ENCODE assay signal across 25 cellular contexts in genomic region chr2:215885621-215886020, GRCh38.
DNase-seq lines count a peak whose midpoint lies in the region; ATAC-seq and TF ChIP-seq lines count a peak whose summit lies in the region.
"Had no signal": no experiment of that assay in that cellular context is flagged by ENCODE, and none has a peak within 500 bp of the region (broad histone marks: within the 10 kb centered on the region; RNA-seq: fewer than 3 reads in every experiment).

No MANE protein-coding gene starts in this region.

- H3K27ac Mint-ChIP-seq in brain (peak overlapping the region in 3 of 5 experiments; percentile 2 to 58 (median 19)), osteocyte (ENCODE audit: unreplicated experiment) (peak overlapping the region; percentile 92)
- H3K27ac Mint-ChIP-seq: HFFc6, IgD-negative memory B cell had no signal

- intact Hi-C loops in ascending aorta (cut with DNase I): no loop called here
- intact Hi-C loops in sciatic nerve (cut with DNase I): no loop called here

- H3K4me1 ChIP-seq in GM23248 (ENCODE audit: insufficient read depth): peaks cover 37% of the 10 kb centered on the region
- H3K4me1 ChIP-seq in ascending aorta: peaks cover 0 to 9% of the 10 kb centered on the region in 2 donors
- H3K4me1 ChIP-seq: HAP-1, Peyer's patch had no signal

- H3K9me3 Mint-ChIP-seq in brain (no peaks in the 10 kb centered on the region), osteocyte (ENCODE audit: unreplicated experiment) (peaks cover 6% of the 10 kb centered on the region)
- H3K9me3 Mint-ChIP-seq: HFFc6 had no signal

- H3K9me3 ChIP-seq in GM23248 (ENCODE audit: low read depth): no peaks in the 10 kb centered on the region
- no peaks in the 10 kb centered on the region for H3K9me3 ChIP-seq in ascending aorta
- H3K9me3 ChIP-seq: HAP-1, Peyer's patch had no signal

- no peaks in the 10 kb centered on the region for H3K36me3 Mint-ChIP-seq in brain
- no peaks in the 10 kb centered on the region for H3K36me3 Mint-ChIP-seq in osteocyte (ENCODE audit: unreplicated experiment)
- H3K36me3 Mint-ChIP-seq: IgD-negative memory B cell had no signal

- no peaks in the 10 kb centered on the region for H3K36me3 ChIP-seq in GM23248 (ENCODE audit: low read depth)
- no peaks in the 10 kb centered on the region for H3K36me3 ChIP-seq in ascending aorta
- H3K36me3 ChIP-seq: HAP-1, Peyer's patch had no signal

- no peaks in the 10 kb centered on the region for H3K9me2 ChIP-seq in GM23248 (ENCODE audit: insufficient read depth)

- TF ChIP-seq CTCF in brain (conservative IDR thresholded peaks at IDR 0.05) (no peak), osteocyte (IDR thresholded peaks at IDR 0.05) (no peak), ascending aorta (IDR thresholded peaks at IDR 0.05) (no peak)

- peak overlapping the region; percentile 39; the same call in 1 of the 2 replicates for H2AFZ ChIP-seq in GM23248

- peaks cover 26% of the 10 kb centered on the region for H3F3A ChIP-seq in GM23248 (ENCODE audit: insufficient read depth)

- no peak overlapping the region for H3K4me2 ChIP-seq in GM23248 (ENCODE audit: unreplicated experiment)
- H3K4me2 ChIP-seq: KMS-11 had no signal

- H3K27me3 Mint-ChIP-seq in brain (peaks cover 3% of the 10 kb centered on the region), osteocyte (ENCODE audit: unreplicated experiment) (no peaks in the 10 kb centered on the region)

- H3K27me3 ChIP-seq in GM23248 (replicated peaks; ENCODE audit: insufficient read depth) (no peaks in the 10 kb centered on the region), ascending aorta (no peaks in the 10 kb centered on the region)
- H3K27me3 ChIP-seq: Peyer's patch had no signal

- no peaks in the 10 kb centered on the region for H4K20me1 ChIP-seq in GM23248 (ENCODE audit: insufficient read depth)

- H3K4me3 ChIP-seq in GM23248: no peak overlapping the region
- no peak overlapping the region for H3K4me3 ChIP-seq in ascending aorta
- H3K4me3 ChIP-seq: HAP-1, Peyer's patch had no signal

- H3K9ac ChIP-seq in GM23248: peak overlapping the region; percentile 34; the same call in 1 of the 2 replicates
- H3K9ac ChIP-seq: KMS-11 had no signal

- no peaks in the 10 kb centered on the region for H3K79me2 ChIP-seq in GM23248 (ENCODE audit: insufficient read depth)

- DNase-seq in GM23248 (no peak), islet precursor cell (peak; percentile 52), osteocyte (ENCODE audit: extremely low spot score, unreplicated experiment) (no peak), foreskin melanocyte (no peak), NCI-H345 treated with DMSO at 0.1 percent for 48 hours (lab: John Stamatoyannopoulos, UW; ENCODE audit: unreplicated experiment) (no peak), ascending aorta (ENCODE audit: low spot score in 2 of 2) (no peak), sciatic nerve (ENCODE audit: low spot score) (no peak)
- DNase-seq: 8988T, DMS153, DND-41, GOT3, HFFc6, MM.1S, NCI-H1417, NCI-H1694, NCI-H2029 treated with DMSO at 0.1 percent for 48 hours, NCI-H2227 treated with DMSO at 0.1 percent for 48 hours, NCI-H510A, NCI-H69, Peyer's patch, SHP77 treated with DMSO at 0.1 percent for 48 hours had no signal

- in situ Hi-C loops in GM23248 (cut with MboI): no loop called here

- WGBS in GM23248 (ENCODE audit: low coverage in 1 of 2, low lambda C conversion rate in 2 of 2, missing lambda C conversion rate in 2 of 2), 2 experiments: 64 to 74% methylated on average over 3 of the region's 3 CpGs

- no peak for ATAC-seq in sciatic nerve

- H3K4me1 Mint-ChIP-seq in brain (peaks cover 38% of the 10 kb centered on the region), osteocyte (ENCODE audit: unreplicated experiment) (peaks cover 49% of the 10 kb centered on the region)
- H3K4me1 Mint-ChIP-seq: IgD-negative memory B cell had no signal

- peak overlapping the region; percentile 68 for H3K27ac ChIP-seq in GM23248
- no peak overlapping the region for H3K27ac ChIP-seq in ascending aorta
- H3K27ac ChIP-seq: KMS-11, Peyer's patch had no signal

- no peak overlapping the region for H3K4me3 Mint-ChIP-seq in brain
- H3K4me3 Mint-ChIP-seq in osteocyte (ENCODE audit: unreplicated experiment): no peak overlapping the region
- H3K4me3 Mint-ChIP-seq: HFFc6, IgD-negative memory B cell had no signal
